In the genomic region with DNA sequence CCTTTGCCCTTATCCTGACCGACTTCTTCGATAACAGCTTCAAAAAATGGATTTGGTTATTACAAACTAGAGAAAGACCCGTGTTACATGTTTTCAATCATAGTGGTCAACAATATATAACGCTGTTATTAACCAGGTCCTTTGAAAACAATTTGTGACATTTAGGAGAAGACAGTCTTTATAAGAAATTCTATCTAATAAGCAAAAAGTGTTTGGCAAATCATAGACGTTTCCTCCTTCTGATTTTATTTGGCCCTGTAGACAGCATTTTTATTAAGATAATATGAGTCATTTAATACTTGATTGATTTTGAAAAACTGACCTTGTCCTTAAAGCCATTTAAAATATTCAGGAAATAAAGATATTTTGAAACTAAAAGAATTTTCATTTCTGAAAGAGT, we compare ENCODE assay signal across 32 cellular contexts.
"Had no signal": no experiment of that assay in that cellular context is flagged by ENCODE, and none has a peak within 500 bp of the region (broad histone marks: within the 10 kb centered on the region; RNA-seq: fewer than 3 reads in every experiment).

No MANE protein-coding gene starts in this region.

- H3K27me3 ChIP-seq: MG63 had no signal

- H3K9me3 ChIP-seq: MG63 had no signal

- DNase-seq: Karpas-422, Kasumi-1, MG63, MM.1S, MV-4-11, NCI-H1048, NCI-H1092, NCI-H1092 treated with DMSO at 0.1 percent for 48 hours, NCI-H1105 treated with DMSO at 0.1 percent for 48 hours, NCI-H1417, NCI-H1417 treated with DMSO at 0.1 percent for 48 hours, NCI-H1436, NCI-H1436 treated with DMSO at 0.1 percent for 48 hours, NCI-H1694, NCI-H1694 treated with DMSO at 0.1 percent for 48 hours, NCI-H187, NCI-H187 treated with DMSO at 0.1 percent for 48 hours, NCI-H2029, NCI-H2029 treated with DMSO at 0.1 percent for 48 hours, NCI-H2081, NCI-H2081 treated with DMSO at 0.1 percent for 48 hours, NCI-H2107, NCI-H2171, NCI-H2171 treated with DMSO at 0.1 percent for 48 hours, NCI-H226, NCI-H345, NCI-H446, NCI-H446 treated with DMSO at 0.1 percent for 48 hours, NCI-H510A, NCI-H510A treated with DMSO at 0.1 percent for 48 hours, NCI-H524, NCI-H524 treated with DMSO at 0.1 percent for 48 hours had no signal

- H3K4me3 ChIP-seq: MG63 had no signal
